In genomic region chr2:70523996-70524965, GRCh38 we compare ENCODE assay signal across 9 cellular contexts. TPM values are rescaled to one million over a fixed set of nuclear protein-coding genes. Genes with fewer than 3 reads are reported as not detected.
A peak's percentile ranks its signal among the peaks of the same experiment; 100 is the strongest.
DNase-seq lines count a peak whose midpoint lies in the region; ATAC-seq and TF ChIP-seq lines count a peak whose summit lies in the region.
"Had no signal": no experiment of that assay in that cellular context is flagged by ENCODE, and none has a peak within 500 bp of the region (broad histone marks: within the 10 kb centered on the region; RNA-seq: fewer than 3 reads in every experiment).

No MANE protein-coding gene starts in this region.

- peak overlapping the region; percentile 9 for H3K4me3 Mint-ChIP-seq in activated CD4-positive, alpha-beta T cell treated with anti-CD3 and anti-CD28 coated beads, Interleukin-2, amount 10 ng/mL, durations not matched to agents 7 days and 5 days
- H3K4me3 Mint-ChIP-seq in Caco-2 (ENCODE audit: unreplicated experiment), result no peak overlapping the region
- H3K4me3 Mint-ChIP-seq: B cell had no signal

- H3K27ac ChIP-seq in SK-N-SH (ENCODE audit: low read depth in 2 of 2, low read length in 1 of 2), result no peak overlapping the region
- H3K27ac ChIP-seq in spleen, result peak overlapping the region; percentile 13 to 90 (median 84)

- no peaks in the 10 kb centered on the region for H3F3A ChIP-seq in SK-N-SH (replicated peaks; ENCODE audit: insufficient read depth)

- H4K20me1 ChIP-seq in SK-N-SH (ENCODE audit: insufficient read depth), result no peaks in the 10 kb centered on the region

- TF ChIP-seq CTCF in SK-N-SH (IDR thresholded peaks at IDR 0.05) (no peak), spleen (IDR thresholded peaks at IDR 0.05 in 8 of 11, conservative IDR thresholded peaks at IDR 0.05 in 3 of 11) (no peak), Caco-2 (IDR thresholded peaks at IDR 0.05; ENCODE audit: insufficient read depth in 1 of 2, low read depth in 1 of 2, low read length in 1 of 2, severe bottlenecking in 1 of 2, unreplicated experiment in 1 of 2) (no peak)

- H3K27me3 ChIP-seq in SK-N-SH (ENCODE audit: insufficient read depth) (no peaks in the 10 kb centered on the region; the same call in 1 of the 2 replicates), spleen (replicated peaks in 1 of 7) (no peaks in the 10 kb centered on the region), Caco-2 (replicated peaks; ENCODE audit: control insufficient read depth, insufficient read depth, low read length) (no peaks in the 10 kb centered on the region)

- TF ChIP-seq POLR2A in spleen (IDR thresholded peaks at IDR 0.05), result no peak

- POLR2A ChIA-PET in SK-N-SH (lab: Yijun Ruan, JAX) (no interaction called here), HEK293T (lab: Yijun Ruan, JAX) (no interaction called here), Caco-2 (lab: Charles Lee) (interaction anchor here (0.6 kb wide), 1 partner anchor 544 kb away, joined by 12 read pairs; the partner anchor contains the start of gene NAGK)
- POLR2A ChIA-PET in activated CD4-positive, alpha-beta T cell treated with anti-CD3 and anti-CD28 coated beads, Interleukin-2, amount 10 ng/mL, durations not matched to agents 7 days and 5 days (lab: Charles Lee), result no interaction called here

- no peaks in the 10 kb centered on the region for H3K9me3 ChIP-seq in SK-N-SH
- no peaks in the 10 kb centered on the region for H3K9me3 ChIP-seq in spleen
- no peaks in the 10 kb centered on the region for H3K9me3 ChIP-seq in Caco-2

- no peaks in the 10 kb centered on the region for H3K27me3 Mint-ChIP-seq in activated CD4-positive, alpha-beta T cell treated with anti-CD3 and anti-CD28 coated beads, Interleukin-2, amount 10 ng/mL, durations not matched to agents 7 days and 5 days
- no peaks in the 10 kb centered on the region for H3K27me3 Mint-ChIP-seq in Caco-2 (ENCODE audit: insufficient read depth, unreplicated experiment)

- no peak for DNase-seq in SK-N-SH
- peak; percentile 41 for DNase-seq in activated CD4-positive, alpha-beta T cell treated with anti-CD3 and anti-CD28 coated beads, Interleukin-2, amount 10 ng/mL, durations not matched to agents 7 days and 5 days
- peak; percentile 41 for DNase-seq in fibroblast of peridontal ligament (ENCODE audit: extremely low read depth)
- DNase-seq in spleen, result no peak
- DNase-seq in DMS153 treated with DMSO at 0.1 percent for 48 hours (lab: John Stamatoyannopoulos, UW; ENCODE audit: unreplicated experiment), result no peak
- DNase-seq in HEK293T (ENCODE audit: extremely low spot score), result no peak
- no peak for DNase-seq in Caco-2

- no peaks in the 10 kb centered on the region for H3K36me3 ChIP-seq in SK-N-SH (replicated peaks in 1 of 2; ENCODE audit: control insufficient read depth in 1 of 2, insufficient read depth in 2 of 2, low read length in 1 of 2)
- no peaks in the 10 kb centered on the region for H3K36me3 ChIP-seq in spleen
- no peaks in the 10 kb centered on the region for H3K36me3 ChIP-seq in Caco-2 (ENCODE audit: control insufficient read depth, insufficient read depth, low read length)

- H3K4me1 Mint-ChIP-seq in activated CD4-positive, alpha-beta T cell treated with anti-CD3 and anti-CD28 coated beads, Interleukin-2, amount 10 ng/mL, durations not matched to agents 7 days and 5 days, result peaks cover 22% of the 10 kb centered on the region
- peaks cover 5% of the 10 kb centered on the region for H3K4me1 Mint-ChIP-seq in Caco-2 (ENCODE audit: low read depth, unreplicated experiment)
- H3K4me1 Mint-ChIP-seq: B cell had no signal

- TF ChIP-seq RAD21 in SK-N-SH (IDR thresholded peaks at IDR 0.05; ENCODE audit: low read length), result no peak

- WGBS in SK-N-SH (ENCODE audit: low lambda C conversion rate), result 28% methylated on average over 14 of the region's 14 CpGs
- 35 to 56% (median 42%) methylated on average over 14 of the region's 14 CpGs for WGBS in spleen, 5 donors

- CTCF ChIA-PET in SK-N-SH (lab: Yijun Ruan, JAX), result interaction anchor here (1.2 kb wide), 1 partner anchor 93 kb away, joined by 5 read pairs; no protein-coding TSS in a partner anchor
- CTCF ChIA-PET in activated CD4-positive, alpha-beta T cell treated with anti-CD3 and anti-CD28 coated beads, Interleukin-2, amount 10 ng/mL, durations not matched to agents 7 days and 5 days (lab: Charles Lee), result interaction anchor here (0.6 kb wide), 1 partner anchor 528 kb away, joined by 3 read pairs; no protein-coding TSS in a partner anchor
- CTCF ChIA-PET in HEK293T (lab: Yijun Ruan, JAX), result no interaction called here
- CTCF ChIA-PET in Caco-2 (lab: Charles Lee), result no interaction called here

- no peak overlapping the region for H3K4me3 ChIP-seq in SK-N-SH (ENCODE audit: low read depth in 2 of 2, low read length in 1 of 2)
- peak overlapping the region in 1 of 8 donors; percentile 21 for H3K4me3 ChIP-seq in spleen
- H3K4me3 ChIP-seq in Caco-2 (ENCODE audit: low read depth, low read length), result no peak overlapping the region

- BruUV-seq in Caco-2 (replicated peaks; lab: Mats Ljungman, UMichigan), result no TSS peak

- H3K4me2 ChIP-seq in SK-N-SH, result peak overlapping the region; percentile 38; the same call in 1 of the 2 replicates

- no peaks in the 10 kb centered on the region for H3K9me2 ChIP-seq in SK-N-SH

- H3K9me3 Mint-ChIP-seq in activated CD4-positive, alpha-beta T cell treated with anti-CD3 and anti-CD28 coated beads, Interleukin-2, amount 10 ng/mL, durations not matched to agents 7 days and 5 days, result no peaks in the 10 kb centered on the region
- H3K9me3 Mint-ChIP-seq in Caco-2 (ENCODE audit: unreplicated experiment), result no peaks in the 10 kb centered on the region

- no peaks in the 10 kb centered on the region for H3K4me1 ChIP-seq in SK-N-SH (ENCODE audit: control insufficient read depth in 1 of 2, insufficient read depth in 2 of 2, low read depth in 1 of 2, low read length in 1 of 2)
- H3K4me1 ChIP-seq in spleen, result peaks cover 0 to 41% (median 15%) of the 10 kb centered on the region in 6 donors
- H3K4me1 ChIP-seq in Caco-2, result no peaks in the 10 kb centered on the region

- intact Hi-C loops in spleen (cut with DNase I; ENCODE audit: low total_unique reads), result no loop called here
- intact Hi-C loops in Caco-2 (cut with micrococcal nuclease; ENCODE audit: unreplicated experiment), result no loop called here

- ATAC-seq in SK-N-SH treated with all-trans-retinoic acid at 6 μM for 48 hours, result no peak; the same call in 1 of the 3 replicates

- H3K27ac Mint-ChIP-seq in activated CD4-positive, alpha-beta T cell treated with anti-CD3 and anti-CD28 coated beads, Interleukin-2, amount 10 ng/mL, durations not matched to agents 7 days and 5 days, result peak overlapping the region; percentile 71
- H3K27ac Mint-ChIP-seq in Caco-2 (ENCODE audit: unreplicated experiment), result no peak overlapping the region
- H3K27ac Mint-ChIP-seq: B cell had no signal

- TF ChIP-seq EP300 in SK-N-SH (IDR thresholded peaks at IDR 0.05; ENCODE audit: borderline replicate concordance in 1 of 2, low read depth in 1 of 2, low read length in 1 of 2), result no peak

- no peak overlapping the region for H2AFZ ChIP-seq in SK-N-SH (ENCODE audit: low read depth)

- no peaks in the 10 kb centered on the region for H3K79me2 ChIP-seq in SK-N-SH (ENCODE audit: insufficient read depth)

- H3K9ac ChIP-seq in SK-N-SH, result no peak overlapping the region

- H3K36me3 Mint-ChIP-seq in activated CD4-positive, alpha-beta T cell treated with anti-CD3 and anti-CD28 coated beads, Interleukin-2, amount 10 ng/mL, durations not matched to agents 7 days and 5 days (ENCODE audit: low read depth), result no peaks in the 10 kb centered on the region
- H3K36me3 Mint-ChIP-seq in Caco-2 (ENCODE audit: insufficient read depth, unreplicated experiment), result no peaks in the 10 kb centered on the region

TF ChIP-seq in SK-N-SH, 30 proteins besides CTCF, POLR2A, EP300 and RAD21 (continues in another document):
- TF ChIP-seq TAF1 (IDR thresholded peaks at IDR 0.05; ENCODE audit: borderline replicate concordance, low read depth, low read length), result no peak

TF ChIP-seq in SK-N-SH treated with all-trans-retinoic acid at 6 μM for 48 hours, 23 proteins besides CTCF, POLR2A, EP300 and RAD21:
- no peak for TF ChIP-seq BACH2 (CRISPR knock-in tag; IDR thresholded peaks at IDR 0.05; ENCODE audit: borderline replicate concordance)
- TF ChIP-seq PPARA (CRISPR knock-in tag; IDR thresholded peaks at IDR 0.05; ENCODE audit: borderline replicate concordance), result no peak
- TF ChIP-seq ZFP3 (CRISPR knock-in tag; IDR thresholded peaks at IDR 0.05), result no peak

TF ChIP-seq in HEK293T, 16 proteins besides CTCF, POLR2A, EP300 and RAD21:
- TF ChIP-seq CTBP1 (IDR thresholded peaks at IDR 0.05; ENCODE audit: borderline replicate concordance), result no peak
- TF ChIP-seq FOXM1 (IDR thresholded peaks at IDR 0.05; ENCODE audit: borderline replicate concordance), result no peak
- TF ChIP-seq LEF1 (IDR thresholded peaks at IDR 0.05; ENCODE audit: borderline replicate concordance), result no peak
- no peak for TF ChIP-seq PKNOX1 (IDR thresholded peaks at IDR 0.05)
- TF ChIP-seq ELF4 (IDR thresholded peaks at IDR 0.05), result no peak
- TF ChIP-seq FOXA1 (IDR thresholded peaks at IDR 0.05), result no peak
- no peak for TF ChIP-seq L3MBTL2 (conservative IDR thresholded peaks at IDR 0.05)
- no peak for TF ChIP-seq FOXK2 (IDR thresholded peaks at IDR 0.05)
- TF ChIP-seq HDGF (IDR thresholded peaks at IDR 0.05; ENCODE audit: borderline replicate concordance), result no peak
- no peak for TF ChIP-seq ARNT (IDR thresholded peaks at IDR 0.05)
- no peak for TF ChIP-seq ZNF384 (IDR thresholded peaks at IDR 0.05)
- TF ChIP-seq SUZ12 (IDR thresholded peaks at IDR 0.05), result no peak
- no peak for TF ChIP-seq TARDBP (IDR thresholded peaks at IDR 0.05)
- TF ChIP-seq SP1 (IDR thresholded peaks at IDR 0.05), result no peak
- TF ChIP-seq NFRKB (IDR thresholded peaks at IDR 0.05), result no peak
- no peak for TF ChIP-seq BHLHE40 (IDR thresholded peaks at IDR 0.05; ENCODE audit: borderline replicate concordance)
TF ChIP-seq in HEK293T: peak in this region for 0.

RNA-seq across cellular contexts. Expression of gene TGFA, which starts 29.3 kb away (rescaled TPM):
- polyA plus RNA-seq in SK-N-SH (2012; rRNA removed) (not detected in 2 replicates), spleen (1 to 10 TPM; 1.3 to 2.8 (median 2.0) TPM)
- 0.01 TPM in 1 of 2 replicates, not detected in the other for polyA plus RNA-seq in SK-N-SH (2012; cell fraction: cytosol; rRNA removed)
- polyA plus RNA-seq in SK-N-SH (2012; cell fraction: nucleus; rRNA removed), result not detected in 2 replicates
- under 1 TPM in 1 of 2 experiments, not detected in 1; 0.07 TPM for total RNA-seq in activated CD4-positive, alpha-beta T cell treated with anti-CD3 and anti-CD28 coated beads, Interleukin-2, amount 10 ng/mL, durations not matched to agents 7 days and 5 days
- total RNA-seq in spleen (10 to 100 TPM in 6 of 7 donors, 1 to 10 TPM in 1; 6.8 to 27.5 (median 18.2) TPM), Caco-2 (2022) (0.32 and 0.70 TPM in 2 replicates)
- total RNA-seq: B cell had no signal

Comparison
In these comparisons a context has a peak if more than half of its experiments do, and no peak if none do; other contexts are left out.
1. DNase-seq: peak in activated CD4-positive, alpha-beta T cell treated with anti-CD3 and anti-CD28 coated beads, Interleukin-2, amount 10 ng/mL, durations not matched to agents 7 days and 5 days (single experiment) and fibroblast of peridontal ligament (single experiment); none in SK-N-SH (single experiment), spleen (single experiment), DMS153 treated with DMSO at 0.1 percent for 48 hours (single experiment), HEK293T (single experiment) and Caco-2 (0 of 2).
2. H3K27ac ChIP-seq: peak in spleen (8 of 8); none in SK-N-SH (0 of 2).
3. CTCF ChIA-PET loops: an anchor here in SK-N-SH (1.2 kb wide) and activated CD4-positive, alpha-beta T cell treated with anti-CD3 and anti-CD28 coated beads, Interleukin-2, amount 10 ng/mL, durations not matched to agents 7 days and 5 days (0.6 kb wide); none called in HEK293T and Caco-2.